Comparison of ENCODE assay signal across 10 cellular contexts in the genomic region with DNA sequence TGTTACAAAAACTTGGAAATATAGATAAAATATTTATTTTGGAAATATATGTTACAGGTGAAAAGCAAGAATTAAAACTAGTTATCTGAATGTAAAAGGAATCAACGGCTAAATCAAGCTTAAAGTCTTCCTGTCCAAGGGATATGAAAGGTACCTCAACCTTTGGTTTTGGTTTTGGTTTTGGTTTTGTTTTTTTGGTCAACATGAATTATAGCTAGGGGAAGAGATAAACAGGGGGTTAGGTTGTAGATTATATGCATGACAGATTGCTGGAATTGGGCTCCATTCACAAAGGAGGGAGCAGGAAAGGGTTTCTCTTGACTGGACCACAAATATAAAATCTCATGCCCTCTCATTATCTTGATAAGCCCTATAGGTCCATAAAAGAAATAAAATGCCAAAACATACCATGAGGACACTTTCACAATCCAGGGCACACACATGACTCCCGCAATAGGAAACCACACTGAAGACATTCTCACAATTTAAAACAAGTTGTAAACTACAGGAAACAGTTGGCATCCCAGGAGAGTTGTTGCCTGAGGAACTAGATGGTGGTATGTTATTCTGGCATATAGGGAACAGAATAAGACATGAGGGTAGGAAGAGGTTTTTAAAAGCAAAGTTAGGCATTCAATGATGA. TPM values are rescaled to one million over a fixed set of nuclear protein-coding genes. Genes with fewer than 3 reads are reported as not detected.
DNase-seq lines count a peak whose midpoint lies in the region; ATAC-seq and TF ChIP-seq lines count a peak whose summit lies in the region.
"Had no signal": no experiment of that assay in that cellular context is flagged by ENCODE, and none has a peak within 500 bp of the region (broad histone marks: within the 10 kb centered on the region; RNA-seq: fewer than 3 reads in every experiment).

No MANE protein-coding gene starts in this region.

- no peaks in the 10 kb centered on the region for H3K36me3 ChIP-seq in ovary

- no peaks in the 10 kb centered on the region for H3K27me3 ChIP-seq in ovary

- intact Hi-C loops in ovary (cut with DNase I) = no loop called here

- no peak for TF ChIP-seq POLR2A in ovary (IDR thresholded peaks at IDR 0.05)

- DNase-seq in foreskin melanocyte = peak; percentile 15
- no peak for DNase-seq in ovary
- DNase-seq in NCI-H1436 (lab: John Stamatoyannopoulos, UW) = no peak
- no peak for DNase-seq in mucosa of gallbladder (ENCODE audit: low spot score)
- DNase-seq in COLO668 (lab: John Stamatoyannopoulos, UW; ENCODE audit: unreplicated experiment) = no peak
- DNase-seq: NCI-H510A treated with DMSO at 0.1 percent for 48 hours; stimulated activated naive B cell treated with anti-CD40 and anti-IgM and Interleukin-4, amounts not matched to agents 10 μg/mL and 1 μg/mL and 100 μg/mL, for 72 hours had no signal

- peak; percentile 86 for ATAC-seq in GM18511 (IDR thresholded peaks at IDR 0.05; ENCODE audit: unreplicated experiment)
- ATAC-seq in GM21529 (IDR thresholded peaks at IDR 0.05; ENCODE audit: unreplicated experiment) = peak; percentile 73
- peak; percentile 80 for ATAC-seq in HG03571 (IDR thresholded peaks at IDR 0.05; ENCODE audit: unreplicated experiment)
- ATAC-seq: stimulated activated naive B cell treated with anti-CD40 and anti-IgM and Interleukin-4, amounts not matched to agents 10 μg/mL and 1 μg/mL and 100 μg/mL, for 72 hours had no signal

- H3K27ac ChIP-seq in ovary = no peak overlapping the region

- WGBS in ovary, 3 donors = 78 to 83% (median 80%) methylated on average over 2 of the region's 2 CpGs

- H3K9me3 ChIP-seq in ovary = no peaks in the 10 kb centered on the region

- H3K4me3 ChIP-seq in ovary = no peak overlapping the region

- H3K4me1 ChIP-seq in ovary (ENCODE audit: insufficient read depth) = no peaks in the 10 kb centered on the region

- TF ChIP-seq EP300 in ovary (IDR thresholded peaks at IDR 0.05) = no peak

- TF ChIP-seq CTCF in ovary (IDR thresholded peaks at IDR 0.05) = no peak

RNA-seq across cellular contexts. Expression of a gene that starts 46.6 kb away (rescaled TPM):
- total RNA-seq in ovary (1 to 10 TPM; 3.4 to 6.3 (median 4.1) TPM), mucosa of gallbladder (13.0 TPM)
- polyA plus RNA-seq in ovary = 1 to 10 TPM; 5.8 to 7.2 TPM
